19 cellular contexts compared by ENCODE assay signal in genomic region chr20:10319855-10320254, GRCh38.
"Had no signal": no experiment of that assay in that cellular context is flagged by ENCODE, and none has a peak within 500 bp of the region (broad histone marks: within the 10 kb centered on the region; RNA-seq: fewer than 3 reads in every experiment).

No MANE protein-coding gene starts in this region.

- H3K27me3 ChIP-seq: right atrium auricular region, suprapubic skin, vagina had no signal

- DNase-seq: activated CD4-positive, alpha-beta T cell treated with anti-CD3 and anti-CD28 coated beads for 1 hour; activated CD8-positive, alpha-beta memory T cell treated with anti-CD3 and anti-CD28 coated beads for 24 hours; activated gamma-delta T cell; activated T-cell treated with anti-CD3 and anti-CD28 coated beads, Interleukin-2, amount 50 U/mL, for 72 hours; amniotic stem cell; central memory CD4-positive, alpha-beta T cell; kidney glomerular epithelial cell; left ventricle myocardium inferior; nephron progenitor cell; stimulated activated CD4-positive, alpha-beta T cell treated with anti-CD3 and anti-CD28 coated beads, Interleukin-15, amount 100 ng/mL, for 24 hours; stimulated activated CD4-positive, alpha-beta T cell treated with anti-CD3 and anti-CD28 coated beads, Interleukin-2, amount 100 ng/mL, for 48 hours; stimulated activated naive CD8-positive, alpha-beta T cell treated with anti-CD3 and anti-CD28 coated beads, Interleukin-15, amount 100 ng/mL, for 72 hours; trophoblast cell had no signal

- H3K9me3 ChIP-seq: suprapubic skin, vagina had no signal

- ATAC-seq: activated naive CD4-positive, alpha-beta T cell treated with anti-CD3 and anti-CD28 coated beads, Interleukin-2, amount 50 U/mL, for 72 hours; stimulated activated naive CD8-positive, alpha-beta T cell treated with anti-CD3 and anti-CD28 coated beads, Interleukin-15, amount 100 ng/mL, for 72 hours had no signal

- H3K27ac ChIP-seq: left ventricle myocardium inferior, right atrium auricular region, skin epidermis, suprapubic skin, vagina, VCaP had no signal

- H3K36me3 ChIP-seq: left ventricle myocardium inferior, right atrium auricular region, suprapubic skin, vagina had no signal

- H3K4me3 ChIP-seq: left ventricle myocardium inferior, right atrium auricular region, skin epidermis, suprapubic skin, vagina had no signal

- H3K4me1 ChIP-seq: right atrium auricular region, suprapubic skin, vagina had no signal
